In the genomic region with DNA sequence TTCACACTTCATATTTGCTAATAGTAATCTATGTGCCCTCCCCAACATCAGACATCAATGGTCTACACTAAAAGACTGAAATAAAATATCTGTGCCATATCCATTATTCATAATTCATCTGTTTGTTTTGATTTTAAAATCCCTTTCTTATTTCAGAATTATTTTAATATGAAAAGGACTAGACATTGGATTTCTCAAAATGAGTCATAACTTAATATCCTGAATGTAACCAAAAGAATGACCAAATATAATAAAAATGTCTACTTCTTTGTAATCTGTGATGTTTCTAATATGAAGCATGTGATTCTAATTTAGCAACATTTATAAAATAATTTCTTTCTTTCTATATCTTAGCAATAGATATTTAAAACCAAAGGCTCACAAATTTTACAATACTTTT, we compare ENCODE assay signal across 28 cellular contexts.
"Had no signal": no experiment of that assay in that cellular context is flagged by ENCODE, and none has a peak within 500 bp of the region (broad histone marks: within the 10 kb centered on the region; RNA-seq: fewer than 3 reads in every experiment).

No MANE protein-coding gene starts in this region.

- ATAC-seq: activated CD4-positive, alpha-beta T cell treated with anti-CD3 and anti-CD28 coated beads for 36 hours; activated CD8-positive, alpha-beta T cell treated with anti-CD3 and anti-CD28 coated beads, Interleukin-2, amount 10 ng/mL, durations not matched to agents 7 days and 5 days; activated naive CD4-positive, alpha-beta T cell treated with anti-CD3 and anti-CD28 coated beads, Interleukin-2, amount 50 U/mL, for 72 hours; body of pancreas had no signal

- H3K4me3 Mint-ChIP-seq: activated CD4-positive, alpha-beta T cell treated with anti-CD3 and anti-CD28 coated beads for 36 hours; activated CD4-positive, alpha-beta T cell treated with anti-CD3 and anti-CD28 coated beads, Interleukin-2, amount 10 ng/mL, durations not matched to agents 7 days and 5 days; activated CD8-positive, alpha-beta T cell treated with anti-CD3 and anti-CD28 coated beads, Interleukin-2, amount 10 ng/mL, durations not matched to agents 7 days and 5 days; activated naive CD4-positive, alpha-beta T cell treated with anti-CD3 and anti-CD28 coated beads for 36 hours; activated T-cell treated with anti-CD3 and anti-CD28 coated beads, Interleukin-2, amount 50 U/mL, for 24 hours; IgD-negative memory B cell; T-helper 1 cell treated with Interleukin-12 subunit alpha and Interleukin-12 subunit beta and Interleukin-4 antibody, amounts not matched to agents 30 μg/mL and 1 μg/mL, for 36 hours; T-helper 2 cell treated with Interferon-gamma antibody and Interleukin-4, amounts not matched to agents 5 μg/mL and 100 μg/mL, for 36 hours had no signal

- H3K4me1 Mint-ChIP-seq: activated CD4-positive, alpha-beta T cell treated with anti-CD3 and anti-CD28 coated beads for 36 hours; activated CD4-positive, alpha-beta T cell treated with anti-CD3 and anti-CD28 coated beads, Interleukin-2, amount 10 ng/mL, durations not matched to agents 7 days and 5 days; IgD-negative memory B cell had no signal

- H3K36me3 Mint-ChIP-seq: activated naive CD4-positive, alpha-beta T cell treated with anti-CD3 and anti-CD28 coated beads, Interleukin-2, amount 50 U/mL, for 72 hours had no signal

- H3K4me1 ChIP-seq: adrenal gland, body of pancreas, breast epithelium, Peyer's patch had no signal

- DNase-seq: activated CD4-positive, alpha-beta T cell treated with anti-CD3 and anti-CD28 coated beads for 36 hours; activated CD4-positive, alpha-beta T cell treated with anti-CD3 and anti-CD28 coated beads, Interleukin-2, amount 10 ng/mL, durations not matched to agents 7 days and 5 days; activated CD4-positive, alpha-beta T cell treated with anti-CD3 and anti-CD28 coated beads, Interleukin-2, amount 50 U/mL, for 48 hours; activated CD8-positive, alpha-beta T cell treated with anti-CD3 and anti-CD28 coated beads, Interleukin-2, amount 10 ng/mL, durations not matched to agents 7 days and 5 days; activated gamma-delta T cell treated with Interleukin-2 at 50 U/mL for 16 hours; activated naive CD4-positive, alpha-beta T cell treated with anti-CD3 and anti-CD28 coated beads for 36 hours; activated T-cell treated with anti-CD3 and anti-CD28 coated beads, Interleukin-2, amount 50 U/mL, for 24 hours; adrenal gland; body of pancreas; Karpas-422; KBM-7; MG63; NCI-H1048; NCI-H1105 treated with DMSO at 0.1 percent for 48 hours; NCI-H1436; NCI-H1694 treated with DMSO at 0.1 percent for 48 hours; NCI-H2029; NCI-H345; NCI-H524 treated with DMSO at 0.1 percent for 48 hours; Peyer's patch; RPMI8226 had no signal

- H3K36me3 ChIP-seq: adrenal gland, breast epithelium, MG63, Peyer's patch had no signal

- H3K27ac ChIP-seq: adrenal gland, body of pancreas, breast epithelium, Peyer's patch had no signal

- H3K9me3 Mint-ChIP-seq: activated CD4-positive, alpha-beta T cell treated with anti-CD3 and anti-CD28 coated beads, Interleukin-2, amount 10 ng/mL, durations not matched to agents 7 days and 5 days; activated naive CD4-positive, alpha-beta T cell treated with anti-CD3 and anti-CD28 coated beads for 36 hours; activated naive CD4-positive, alpha-beta T cell treated with anti-CD3 and anti-CD28 coated beads, Interleukin-2, amount 50 U/mL, for 72 hours; activated T-cell treated with anti-CD3 and anti-CD28 coated beads, Interleukin-2, amount 50 U/mL, for 24 hours; IgD-negative memory B cell; T-helper 1 cell treated with Interleukin-12 subunit alpha and Interleukin-12 subunit beta and Interleukin-4 antibody, amounts not matched to agents 30 μg/mL and 1 μg/mL, for 36 hours; T-helper 2 cell treated with Interferon-gamma antibody and Interleukin-4, amounts not matched to agents 5 μg/mL and 100 μg/mL, for 36 hours had no signal

- H3K4me3 ChIP-seq: adrenal gland, body of pancreas, breast epithelium, MG63, Peyer's patch had no signal

- H3K27ac Mint-ChIP-seq: activated CD4-positive, alpha-beta T cell treated with anti-CD3 and anti-CD28 coated beads for 36 hours; activated CD4-positive, alpha-beta T cell treated with anti-CD3 and anti-CD28 coated beads, Interleukin-2, amount 10 ng/mL, durations not matched to agents 7 days and 5 days; activated CD8-positive, alpha-beta T cell treated with anti-CD3 and anti-CD28 coated beads, Interleukin-2, amount 10 ng/mL, durations not matched to agents 7 days and 5 days; activated naive CD4-positive, alpha-beta T cell treated with anti-CD3 and anti-CD28 coated beads for 36 hours; activated naive CD4-positive, alpha-beta T cell treated with anti-CD3 and anti-CD28 coated beads, Interleukin-2, amount 50 U/mL, for 72 hours; activated T-cell treated with anti-CD3 and anti-CD28 coated beads, Interleukin-2, amount 50 U/mL, for 24 hours; IgD-negative memory B cell; T-helper 1 cell treated with Interleukin-12 subunit alpha and Interleukin-12 subunit beta and Interleukin-4 antibody, amounts not matched to agents 30 μg/mL and 1 μg/mL, for 36 hours; T-helper 2 cell treated with Interferon-gamma antibody and Interleukin-4, amounts not matched to agents 5 μg/mL and 100 μg/mL, for 36 hours had no signal

- H3K27me3 ChIP-seq: adrenal gland, body of pancreas, breast epithelium, MG63, Peyer's patch had no signal

- FAIRE-seq: astrocyte, TTC549 had no signal

- H3K9me3 ChIP-seq: adrenal gland, body of pancreas, breast epithelium, MG63, Peyer's patch had no signal
